In genomic region chr5:14208071-14209021, GRCh38 we compare ENCODE assay signal across 7 cellular contexts.
DNase-seq lines count a peak whose midpoint lies in the region; ATAC-seq and TF ChIP-seq lines count a peak whose summit lies in the region.

No MANE protein-coding gene starts in this region.

- no peaks in the 10 kb centered on the region for H3K27me3 ChIP-seq in gastroesophageal sphincter

- H3K27ac ChIP-seq in OCI-LY7 (ENCODE audit: low read depth, low read length, poor library complexity, severe bottlenecking) (peak overlapping the region; percentile 97), gastroesophageal sphincter (peak overlapping the region; percentile 67 to 85 (median 74))

- H2AFZ ChIP-seq in OCI-LY7 (ENCODE audit: low read length): peak overlapping the region; percentile 34; the same call in 1 of the 2 replicates

- H3K9me3 ChIP-seq in OCI-LY7 (ENCODE audit: low read length) (no peaks in the 10 kb centered on the region), gastroesophageal sphincter (no peaks in the 10 kb centered on the region)

- intact Hi-C loops in OCI-LY7 (cut with micrococcal nuclease; ENCODE audit: unreplicated experiment) (no loop called here), head of caudate nucleus (cut with DNase I) (no loop called here), posterior cingulate gyrus (cut with DNase I) (loop anchor here (10.0 kb wide), 1 partner anchor 64 kb away; the partner anchor contains the start of gene TRIO)

- peaks cover 80% of the 10 kb centered on the region for H3K4me1 ChIP-seq in OCI-LY7 (ENCODE audit: insufficient read depth, low read length, poor library complexity, severe bottlenecking)
- H3K4me1 ChIP-seq in gastroesophageal sphincter: peaks cover 14 to 95% (median 38%) of the 10 kb centered on the region in 3 donors

- H3K4me3 ChIP-seq in OCI-LY7 (ENCODE audit: low read depth, low read length, poor library complexity, severe bottlenecking) (peak overlapping the region; percentile 34), gastroesophageal sphincter (no peak overlapping the region)

- DNase-seq in OCI-LY7 (ENCODE audit: low spot score) (peak; percentile 42), head of caudate nucleus (no peak), posterior cingulate gyrus (no peak), SK-N-DZ (ENCODE audit: low spot score) (no peak)

- H3K79me2 ChIP-seq in OCI-LY7 (ENCODE audit: insufficient read depth, low read depth, low read length): peaks cover 54% of the 10 kb centered on the region; the same call in 1 of the 2 replicates

- TF ChIP-seq POLR2A in gastroesophageal sphincter (IDR thresholded peaks at IDR 0.05): no peak

- TF ChIP-seq CTCF in OCI-LY7 (conservative IDR thresholded peaks at IDR 0.05; ENCODE audit: low read length) (peak; percentile 27; the same call in 1 of the 2 replicates), gastroesophageal sphincter (IDR thresholded peaks at IDR 0.05) (no peak)

- CTCF ChIA-PET in OCI-LY7 (lab: Charles Lee; ENCODE audit: unreplicated experiment): interaction anchor here (0.6 to 1.0 kb wide), 2 partner anchors 68 to 79 kb away, joined by 3 to 7 read pairs; no protein-coding TSS in a partner anchor

- no peaks in the 10 kb centered on the region for H3K9me2 ChIP-seq in OCI-LY7 (ENCODE audit: insufficient read depth, low read length)

- 28 to 32% methylated on average over 5 to 8 of the region's 8 CpGs for WGBS in gastroesophageal sphincter (ENCODE audit: low coverage in 1 of 2), 2 donors

- no peaks in the 10 kb centered on the region for H3K36me3 ChIP-seq in OCI-LY7 (ENCODE audit: insufficient read depth, low read length)
- no peaks in the 10 kb centered on the region for H3K36me3 ChIP-seq in gastroesophageal sphincter

- peak; percentile 46 for ATAC-seq in GM18858 (IDR thresholded peaks at IDR 0.05; ENCODE audit: unreplicated experiment)
- ATAC-seq in HG02763 (IDR thresholded peaks at IDR 0.05; ENCODE audit: unreplicated experiment): peak; percentile 58
- ATAC-seq in gastroesophageal sphincter: peak; percentile 59

- no peak for TF ChIP-seq EP300 in gastroesophageal sphincter (IDR thresholded peaks at IDR 0.05)

- no peaks in the 10 kb centered on the region for H4K20me1 ChIP-seq in OCI-LY7 (ENCODE audit: insufficient read depth, low read length)

- peak overlapping the region; percentile 55 for H3K4me2 ChIP-seq in OCI-LY7 (ENCODE audit: low read length)

- POLR2A ChIA-PET in OCI-LY7 (lab: Charles Lee): interaction anchor here (0.7 to 1.5 kb wide), 7 partner anchors 10 to 136 kb away, joined by 3 to 5 read pairs (median 4); no protein-coding TSS in a partner anchor

- no TSS peak for BruUV-seq in OCI-LY7 (replicated peaks; lab: Mats Ljungman, UMichigan)
